In the genomic region with DNA sequence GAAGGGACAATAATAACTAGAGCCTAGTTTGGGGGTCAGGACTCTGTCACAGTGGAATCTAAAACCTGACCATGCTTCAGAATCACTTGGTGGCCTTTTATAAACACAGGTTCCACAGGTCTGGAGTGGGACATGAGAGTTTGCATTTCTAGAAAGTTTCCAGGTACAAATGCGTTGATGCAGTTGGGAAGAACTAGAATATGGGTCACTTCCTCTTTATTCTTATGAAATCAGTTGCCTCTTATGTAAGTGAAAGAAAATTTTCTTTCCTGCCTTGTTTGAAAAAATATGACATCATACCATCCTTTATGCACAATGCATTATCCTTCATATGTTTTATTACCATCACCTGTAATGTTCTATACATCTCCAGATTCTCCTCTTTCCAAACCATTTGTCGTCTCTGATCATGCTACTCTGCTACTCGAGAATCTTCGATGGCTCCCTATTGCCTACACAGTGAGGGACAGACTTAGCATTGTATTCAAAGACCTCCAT, we compare ENCODE assay signal across 19 cellular contexts.
"Had no signal": no experiment of that assay in that cellular context is flagged by ENCODE, and none has a peak within 500 bp of the region (broad histone marks: within the 10 kb centered on the region; RNA-seq: fewer than 3 reads in every experiment).

No MANE protein-coding gene starts in this region.

- H3K27me3 ChIP-seq: esophagus squamous epithelium, gastroesophageal sphincter, heart left ventricle, neutrophil, ovary, spleen had no signal

- ATAC-seq: gastroesophageal sphincter, heart left ventricle, WTC11 had no signal

- H3K4me3 ChIP-seq: coronary artery, esophagus squamous epithelium, gastroesophageal sphincter, heart left ventricle, ovary, prostate gland, spleen, thoracic aorta had no signal

- H3K27ac ChIP-seq: coronary artery, esophagus squamous epithelium, gastroesophageal sphincter, heart left ventricle, neutrophil, ovary, prostate gland, spleen, thoracic aorta had no signal

- H3K36me3 ChIP-seq: esophagus squamous epithelium, gastroesophageal sphincter, heart left ventricle, neutrophil, ovary, prostate gland, spleen, thoracic aorta had no signal

- H3K9me3 ChIP-seq: esophagus squamous epithelium, gastroesophageal sphincter, heart left ventricle, neutrophil, ovary, prostate gland, spleen, thoracic aorta had no signal

- H3K4me1 ChIP-seq: esophagus squamous epithelium, gastroesophageal sphincter, prostate gland, spleen had no signal

- DNase-seq: activated CD8-positive, alpha-beta memory T cell treated with anti-CD3 and anti-CD28 coated beads, Interleukin-2, amount 50 U/mL, for 4 hours; activated naive CD4-positive, alpha-beta T cell treated with Interleukin-2 at 50 U/mL for 16 hours; activated naive CD8-positive, alpha-beta T cell treated with anti-CD3 and anti-CD28 coated beads for 36 hours; activated T-cell treated with anti-CD3 and anti-CD28 coated beads, Interleukin-2, amount 50 U/mL, for 24 hours; amygdala; cerebellar nuclear complex; esophagus squamous epithelium; heart left ventricle; midbrain; ovary; spleen; stimulated activated CD4-positive, alpha-beta T cell treated with anti-CD3 and anti-CD28 coated beads, Interleukin-4, amount 100 ng/mL, for 24 hours; stimulated activated naive CD4-positive, alpha-beta T cell treated with Interleukin-2 at 50 U/mL for 16 hours had no signal
